Comparison of ENCODE assay signal across 17 cellular contexts in genomic region chr2:224122542-224122941, GRCh38.
DNase-seq lines count a peak whose midpoint lies in the region; ATAC-seq and TF ChIP-seq lines count a peak whose summit lies in the region.
"Had no signal": no experiment of that assay in that cellular context is flagged by ENCODE, and none has a peak within 500 bp of the region (broad histone marks: within the 10 kb centered on the region; RNA-seq: fewer than 3 reads in every experiment).

No MANE protein-coding gene starts in this region.

- no peaks in the 10 kb centered on the region for H4K20me1 ChIP-seq in mammary epithelial cell (ENCODE audit: insufficient read depth, low read length)
- no peaks in the 10 kb centered on the region for H4K20me1 ChIP-seq in GM23338 (replicated peaks; ENCODE audit: insufficient read depth)

- H3K4me1 ChIP-seq in mammary epithelial cell (ENCODE audit: insufficient read depth, low read length) (peaks cover 18% of the 10 kb centered on the region), foreskin keratinocyte (peaks cover 14% of the 10 kb centered on the region), GM23338 (ENCODE audit: insufficient read depth) (no peaks in the 10 kb centered on the region)
- H3K4me1 ChIP-seq: HAP-1 had no signal

- DNase-seq in mammary epithelial cell: peak; percentile 51
- DNase-seq in MCF 10A (ENCODE audit: unreplicated experiment): no peak
- DNase-seq in RWPE1 (ENCODE audit: low spot score): peak; percentile 46
- peak in 1 of 2 donors; percentile 50 for DNase-seq in foreskin keratinocyte
- DNase-seq in NCI-H510A treated with DMSO at 0.1 percent for 48 hours (lab: John Stamatoyannopoulos, UW): no peak
- no peak for DNase-seq in GM23338 (ENCODE audit: low spot score)
- DNase-seq in NCI-H2029 (lab: John Stamatoyannopoulos, UW): no peak
- DNase-seq: 8988T, COR-L47, DMS153, MV-4-11, NCI-H1436, NCI-H2081, Right ventricle myocardium superior had no signal

- H3F3A ChIP-seq in GM23338 (replicated peaks; ENCODE audit: low read depth): no peaks in the 10 kb centered on the region

- intact Hi-C loops in mammary epithelial cell (cut with micrococcal nuclease): no loop called here
- intact Hi-C loops in MCF 10A (cut with micrococcal nuclease): no loop called here

- H3K4me3 ChIP-seq in mammary epithelial cell (replicated peaks in 1 of 3; ENCODE audit: insufficient read depth in 1 of 3, low read depth in 2 of 3, low read length in 3 of 3) (no peak overlapping the region), GM23338 (no peak overlapping the region)
- H3K4me3 ChIP-seq: HAP-1, SK-N-MC had no signal

- peak overlapping the region; percentile 20 for H2AFZ ChIP-seq in mammary epithelial cell (ENCODE audit: low read depth, low read length)
- no peak overlapping the region for H2AFZ ChIP-seq in GM23338

- TF ChIP-seq CTCF in mammary epithelial cell (conservative IDR thresholded peaks at IDR 0.05 in 1 of 2, IDR thresholded peaks at IDR 0.05 in 1 of 2; ENCODE audit: extremely low read depth in 1 of 2, insufficient read depth in 1 of 2, low read depth in 1 of 2, low read length in 2 of 2) (no peak), MCF 10A (IDR thresholded peaks at IDR 0.05; ENCODE audit: unreplicated experiment) (no peak), RWPE1 (conservative IDR thresholded peaks at IDR 0.05; ENCODE audit: low read depth) (no peak), foreskin keratinocyte (conservative IDR thresholded peaks at IDR 0.05) (no peak), GM23338 (conservative IDR thresholded peaks at IDR 0.05; ENCODE audit: low read depth in 2 of 2) (no peak)

- H3K4me3 Mint-ChIP-seq in MCF 10A (ENCODE audit: unreplicated experiment) (no peak overlapping the region), GM23338 (no peak overlapping the region)

- H3K4me1 Mint-ChIP-seq in MCF 10A (ENCODE audit: insufficient read depth, unreplicated experiment) (no peaks in the 10 kb centered on the region), GM23338 (no peaks in the 10 kb centered on the region)

- dilution Hi-C loops in mammary epithelial cell (cut with HindIII; ENCODE audit: low sequenced_read_pairs): no loop called here

- no peaks in the 10 kb centered on the region for H3K27me3 ChIP-seq in mammary epithelial cell (ENCODE audit: insufficient read depth, low read length)
- no peaks in the 10 kb centered on the region for H3K27me3 ChIP-seq in foreskin keratinocyte
- H3K27me3 ChIP-seq in GM23338 (ENCODE audit: insufficient read depth): no peaks in the 10 kb centered on the region

- BruUV-seq in mammary epithelial cell (replicated peaks; lab: Mats Ljungman, UMichigan) (no TSS peak), MCF 10A (replicated peaks; lab: Mats Ljungman, UMichigan) (no TSS peak)

- H3K9me3 ChIP-seq in mammary epithelial cell (replicated peaks; ENCODE audit: insufficient read depth, low read length): peaks cover 9% of the 10 kb centered on the region
- H3K9me3 ChIP-seq: HAP-1 had no signal

- H3K27me3 Mint-ChIP-seq in MCF 10A (ENCODE audit: insufficient read depth, unreplicated experiment): no peaks in the 10 kb centered on the region
- no peaks in the 10 kb centered on the region for H3K27me3 Mint-ChIP-seq in GM23338 (ENCODE audit: insufficient read depth, low read depth, poor library complexity)

- POLR2A ChIA-PET in MCF 10A (lab: Yijun Ruan, JAX): interaction anchor here (0.7 to 1.2 kb wide), 2 partner anchors 11 to 87 kb away, joined by 3 read pairs; no protein-coding TSS in a partner anchor
- POLR2A ChIA-PET in RWPE1 (lab: Yijun Ruan, JAX; ENCODE audit: low non-redundant PET): no interaction called here

- in situ Hi-C loops in mammary epithelial cell (cut with MboI; ENCODE audit: low sequenced_read_pairs in 2 of 2): no loop called here

- H3K36me3 ChIP-seq in mammary epithelial cell (ENCODE audit: insufficient read depth, low read length) (no peaks in the 10 kb centered on the region), GM23338 (ENCODE audit: insufficient read depth) (0 out of 2 replicates have a peak, but pooled peaks cover 5% of the 10 kb centered on the region)
- H3K36me3 ChIP-seq: HAP-1 had no signal

- H3K9me3 Mint-ChIP-seq in MCF 10A (ENCODE audit: unreplicated experiment): peaks cover 6% of the 10 kb centered on the region
- peaks cover 19% of the 10 kb centered on the region for H3K9me3 Mint-ChIP-seq in GM23338

- CTCF ChIA-PET in mammary epithelial cell (lab: Charles Lee; ENCODE audit: low non-redundant PET): no interaction called here
- CTCF ChIA-PET in MCF 10A (lab: Yijun Ruan, JAX): no interaction called here
- CTCF ChIA-PET in RWPE1 (lab: Yijun Ruan, JAX): interaction anchor here (0.5 kb wide), 1 partner anchor 1001 kb away, joined by 3 read pairs; no protein-coding TSS in a partner anchor

- peaks cover 5% of the 10 kb centered on the region for H3K9me2 ChIP-seq in GM23338 (ENCODE audit: insufficient read depth)

- no peaks in the 10 kb centered on the region for H3K36me3 Mint-ChIP-seq in MCF 10A (ENCODE audit: insufficient read depth, unreplicated experiment)
- peaks cover 10% of the 10 kb centered on the region; the same call in 2 of the 3 replicates for H3K36me3 Mint-ChIP-seq in GM23338 (ENCODE audit: low read depth)

- H3K79me2 ChIP-seq in mammary epithelial cell (ENCODE audit: insufficient read depth, low read length) (no peaks in the 10 kb centered on the region), GM23338 (replicated peaks; ENCODE audit: insufficient read depth) (no peaks in the 10 kb centered on the region)

- H3K4me2 ChIP-seq in mammary epithelial cell (ENCODE audit: insufficient read depth, low read depth, low read length): peak overlapping the region; percentile 38
- H3K4me2 ChIP-seq in GM23338: no peak overlapping the region

- H3K27ac ChIP-seq in mammary epithelial cell (ENCODE audit: insufficient read depth, low read depth, low read length) (peak overlapping the region; percentile 36), RWPE1 (no peak overlapping the region), foreskin keratinocyte (no peak overlapping the region), GM23338 (ENCODE audit: low read depth) (no peak overlapping the region)
- H3K27ac ChIP-seq: SK-N-MC had no signal

- H3K27ac Mint-ChIP-seq in MCF 10A (ENCODE audit: low read depth, unreplicated experiment) (no peak overlapping the region), GM23338 (no peak overlapping the region)

- ATAC-seq in foreskin keratinocyte (peak; percentile 66), GM23338 (no peak), GM19397 (IDR thresholded peaks at IDR 0.05; ENCODE audit: unreplicated experiment) (no peak)

- no peak overlapping the region for H3K9ac ChIP-seq in mammary epithelial cell (ENCODE audit: insufficient read depth, low read length)

TF ChIP-seq in GM23338, 12 proteins besides CTCF, POLR2A, EP300 and RAD21 (continues in another document):
- TF ChIP-seq ZNF462 (CRISPR knock-in tag; IDR thresholded peaks at IDR 0.05): no peak

Comparison
In these comparisons a context has a peak if more than half of its experiments do, and no peak if none do; other contexts are left out.
1. DNase-seq: peak in mammary epithelial cell (single experiment) and RWPE1 (single experiment); none in MCF 10A (single experiment), NCI-H510A treated with DMSO at 0.1 percent for 48 hours (single experiment), GM23338 (single experiment) and NCI-H2029 (single experiment).